ENCODE assay signal across 9 cellular contexts in the genomic region with DNA sequence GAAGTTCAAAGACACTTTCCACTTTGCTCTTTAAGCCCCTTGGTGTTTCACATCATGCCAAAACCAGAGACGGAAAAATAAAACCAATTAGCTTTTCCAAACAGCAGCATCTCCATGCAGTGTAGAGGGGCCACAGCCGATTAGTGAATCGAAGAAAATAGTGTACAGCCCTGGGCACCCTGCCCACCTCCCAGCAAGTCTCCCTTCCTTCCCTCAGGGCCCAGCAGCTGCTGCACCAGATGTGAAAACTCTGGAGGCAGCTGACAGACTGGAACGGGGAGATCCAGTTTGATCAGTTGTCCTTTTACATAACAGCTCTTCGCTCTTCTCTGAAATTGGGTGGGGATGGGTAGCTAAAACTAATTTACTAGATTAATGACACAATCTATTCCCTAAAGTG. TPM values are rescaled to one million over a fixed set of nuclear protein-coding genes. Genes with fewer than 3 reads are reported as not detected.
DNase-seq lines count a peak whose midpoint lies in the region; ATAC-seq and TF ChIP-seq lines count a peak whose summit lies in the region.
"Had no signal": no experiment of that assay in that cellular context is flagged by ENCODE, and none has a peak within 500 bp of the region (broad histone marks: within the 10 kb centered on the region; RNA-seq: fewer than 3 reads in every experiment).

No MANE protein-coding gene starts in this region.

- no peak overlapping the region for H3K4me3 Mint-ChIP-seq in central memory CD8-positive, alpha-beta T cell
- H3K4me3 Mint-ChIP-seq in memory B cell: no peak overlapping the region

- H3K27ac ChIP-seq in vagina: peak overlapping the region; percentile 55

- H3K27me3 Mint-ChIP-seq in central memory CD8-positive, alpha-beta T cell: no peaks in the 10 kb centered on the region
- no peaks in the 10 kb centered on the region for H3K27me3 Mint-ChIP-seq in memory B cell

- TF ChIP-seq POLR2A in vagina (IDR thresholded peaks at IDR 0.05): no peak

- DNase-seq in Right ventricle myocardium inferior (ENCODE audit: missing footprints) (no peak), cardiac septum (ENCODE audit: low spot score) (no peak), memory B cell (ENCODE audit: low spot score in 2 of 2) (no peak), vagina (ENCODE audit: extremely low spot score in 2 of 2) (no peak)
- DNase-seq in central memory CD8-positive, alpha-beta T cell (ENCODE audit: low spot score in 2 of 2): no peak
- DNase-seq in stimulated activated CD8-positive, alpha-beta memory T cell treated with anti-CD3 and anti-CD28 coated beads, Interleukin-4, amount 100 ng/mL, for 48 hours: no peak
- DNase-seq: upper lobe of right lung had no signal

- intact Hi-C loops in Right ventricle myocardium inferior (cut with DNase I): no loop called here
- intact Hi-C loops in cardiac septum (cut with DNase I): no loop called here
- intact Hi-C loops in vagina (cut with DNase I): no loop called here

- H3K4me1 ChIP-seq in vagina: peaks cover 40% of the 10 kb centered on the region

- H3K9me3 Mint-ChIP-seq in central memory CD8-positive, alpha-beta T cell: no peaks in the 10 kb centered on the region
- H3K9me3 Mint-ChIP-seq in memory B cell: no peaks in the 10 kb centered on the region

- no peaks in the 10 kb centered on the region for H3K27me3 ChIP-seq in vagina
- H3K27me3 ChIP-seq: upper lobe of right lung had no signal

- peak overlapping the region; percentile 39 for H3K27ac Mint-ChIP-seq in central memory CD8-positive, alpha-beta T cell (ENCODE audit: low read depth)
- H3K27ac Mint-ChIP-seq in memory B cell: peak overlapping the region; percentile 53

- no peaks in the 10 kb centered on the region for H3K9me3 ChIP-seq in vagina
- H3K9me3 ChIP-seq: upper lobe of right lung had no signal

- TF ChIP-seq CTCF in vagina (IDR thresholded peaks at IDR 0.05): no peak

- peaks cover 0 to 18% of the 10 kb centered on the region in 2 donors for H3K36me3 ChIP-seq in vagina

- peaks cover 22% of the 10 kb centered on the region for H3K36me3 Mint-ChIP-seq in central memory CD8-positive, alpha-beta T cell (ENCODE audit: insufficient read depth)
- H3K36me3 Mint-ChIP-seq in memory B cell: peaks cover 16% of the 10 kb centered on the region

- no peak overlapping the region for H3K4me3 ChIP-seq in vagina
- H3K4me3 ChIP-seq: upper lobe of right lung had no signal

- peak; percentile 74 for ATAC-seq in Right ventricle myocardium inferior
- no peak for ATAC-seq in central memory CD8-positive, alpha-beta T cell (replicated peaks; ENCODE audit: extremely low read depth, poor library complexity, severe bottlenecking)
- ATAC-seq in memory B cell (ENCODE audit: low read depth): no peak
- no peak for ATAC-seq in GM19328 (IDR thresholded peaks at IDR 0.05; ENCODE audit: unreplicated experiment)
- no peak for ATAC-seq in GM18519 (IDR thresholded peaks at IDR 0.05; ENCODE audit: low FRiP score, unreplicated experiment)
- ATAC-seq: upper lobe of right lung had no signal

- peaks cover 6% of the 10 kb centered on the region for H3K4me1 Mint-ChIP-seq in central memory CD8-positive, alpha-beta T cell
- peaks cover 2% of the 10 kb centered on the region for H3K4me1 Mint-ChIP-seq in memory B cell

RNA-seq across cellular contexts. Expression of a gene that starts 19.3 kb away (rescaled TPM):
- 35.3 TPM for total RNA-seq in Right ventricle myocardium inferior
- total RNA-seq in cardiac septum: 32.0 TPM
- 30.2 TPM for total RNA-seq in vagina

RNA-seq across cellular contexts. Expression of a gene that starts 58.5 kb away (rescaled TPM):
- total RNA-seq in Right ventricle myocardium inferior: 21.4 TPM
- total RNA-seq in cardiac septum: 14.4 TPM
- total RNA-seq in vagina: 4.2 TPM
